Comparison of ENCODE assay signal across 13 cellular contexts in genomic region chr6:37680668-37681067, GRCh38. TPM values are rescaled to one million over a fixed set of nuclear protein-coding genes. Genes with fewer than 3 reads are reported as not detected.
DNase-seq lines count a peak whose midpoint lies in the region; ATAC-seq, FAIRE-seq and TF ChIP-seq lines count a peak whose summit lies in the region.
"Had no signal": no experiment of that assay in that cellular context is flagged by ENCODE, and none has a peak within 500 bp of the region (broad histone marks: within the 10 kb centered on the region; RNA-seq: fewer than 3 reads in every experiment).

No MANE protein-coding gene starts in this region.

- 85 to 100% (median 90%) methylated on average over 2 to 12 of the region's 12 CpGs for WGBS in adrenal gland, 4 donors

- no peak overlapping the region for H3K4me3 Mint-ChIP-seq in stimulated activated memory B cell treated with anti-CD40 and anti-IgM and Interleukin-4, amounts not matched to agents 10 μg/mL and 1 μg/mL and 100 μg/mL, for 72 hours
- no peak overlapping the region for H3K4me3 Mint-ChIP-seq in activated T-cell treated with anti-CD3 and anti-CD28 coated beads, Interleukin-2, amount 50 U/mL, for 72 hours

- no peaks in the 10 kb centered on the region for H3K27me3 ChIP-seq in adrenal gland

- no peak for ATAC-seq in stimulated activated memory B cell treated with anti-CD40 and anti-IgM and Interleukin-4, amounts not matched to agents 10 μg/mL and 1 μg/mL and 100 μg/mL, for 72 hours
- no peak for ATAC-seq in activated T-cell treated with anti-CD3 and anti-CD28 coated beads, Interleukin-2, amount 50 U/mL, for 72 hours (replicated peaks in 1 of 2)
- no peak for ATAC-seq in left lobe of liver
- ATAC-seq: Panc1 had no signal

- no peak for FAIRE-seq in frontal cortex (lab: Jason Lieb, UNC)
- FAIRE-seq: islet of Langerhans had no signal

- no peaks in the 10 kb centered on the region for H3K9me3 Mint-ChIP-seq in stimulated activated memory B cell treated with anti-CD40 and anti-IgM and Interleukin-4, amounts not matched to agents 10 μg/mL and 1 μg/mL and 100 μg/mL, for 72 hours
- H3K9me3 Mint-ChIP-seq in activated T-cell treated with anti-CD3 and anti-CD28 coated beads, Interleukin-2, amount 50 U/mL, for 72 hours, result no peaks in the 10 kb centered on the region

- H3K4me1 Mint-ChIP-seq in stimulated activated memory B cell treated with anti-CD40 and anti-IgM and Interleukin-4, amounts not matched to agents 10 μg/mL and 1 μg/mL and 100 μg/mL, for 72 hours, result peaks cover 60% of the 10 kb centered on the region
- no peaks in the 10 kb centered on the region for H3K4me1 Mint-ChIP-seq in activated T-cell treated with anti-CD3 and anti-CD28 coated beads, Interleukin-2, amount 50 U/mL, for 72 hours (ENCODE audit: low read depth)

- H3K27me3 Mint-ChIP-seq in stimulated activated memory B cell treated with anti-CD40 and anti-IgM and Interleukin-4, amounts not matched to agents 10 μg/mL and 1 μg/mL and 100 μg/mL, for 72 hours, result no peaks in the 10 kb centered on the region
- H3K27me3 Mint-ChIP-seq in activated T-cell treated with anti-CD3 and anti-CD28 coated beads, Interleukin-2, amount 50 U/mL, for 72 hours (ENCODE audit: low read depth), result no peaks in the 10 kb centered on the region

- no peaks in the 10 kb centered on the region for H3K36me3 Mint-ChIP-seq in stimulated activated memory B cell treated with anti-CD40 and anti-IgM and Interleukin-4, amounts not matched to agents 10 μg/mL and 1 μg/mL and 100 μg/mL, for 72 hours
- no peaks in the 10 kb centered on the region for H3K36me3 Mint-ChIP-seq in activated T-cell treated with anti-CD3 and anti-CD28 coated beads, Interleukin-2, amount 50 U/mL, for 72 hours (ENCODE audit: insufficient read depth in 2 of 2)

- H3K27ac Mint-ChIP-seq in stimulated activated memory B cell treated with anti-CD40 and anti-IgM and Interleukin-4, amounts not matched to agents 10 μg/mL and 1 μg/mL and 100 μg/mL, for 72 hours, result peak overlapping the region; percentile 90
- H3K27ac Mint-ChIP-seq in activated T-cell treated with anti-CD3 and anti-CD28 coated beads, Interleukin-2, amount 50 U/mL, for 72 hours, result no peak overlapping the region

- no peaks in the 10 kb centered on the region for H3K36me3 ChIP-seq in adrenal gland (replicated peaks in 1 of 2)
- H3K36me3 ChIP-seq: brain microvascular endothelial cell had no signal

- TF ChIP-seq POLR2A in adrenal gland (IDR thresholded peaks at IDR 0.05), result no peak

- DNase-seq in GM03348 (ENCODE audit: low spot score) (peak; percentile 23), NCI-H446 treated with DMSO at 0.1 percent for 48 hours (lab: John Stamatoyannopoulos, UW) (peak; percentile 96), frontal cortex (ENCODE audit: low spot score in 2 of 2) (peak; percentile 57 to 70), adrenal gland (no peak), DMS79 treated with DMSO at 0.1 percent for 48 hours (lab: John Stamatoyannopoulos, UW) (no peak), left lobe of liver (ENCODE audit: low spot score) (no peak)
- no peak for DNase-seq in activated T-cell treated with anti-CD3 and anti-CD28 coated beads, Interleukin-2, amount 50 U/mL, for 72 hours
- DNase-seq: brain microvascular endothelial cell; stimulated activated CD4-positive, alpha-beta T cell treated with anti-CD3 and anti-CD28 coated beads, Interleukin-2, amount 100 ng/mL, for 48 hours had no signal

- peaks cover 0 to 11% of the 10 kb centered on the region in 2 donors for H3K4me1 ChIP-seq in adrenal gland (replicated peaks in 1 of 2)

- no peak overlapping the region for H3K4me3 ChIP-seq in adrenal gland

- intact Hi-C loops in adrenal gland (cut with DNase I), result no loop called here

- H3K27ac ChIP-seq in adrenal gland, result no peak overlapping the region
- H3K27ac ChIP-seq: brain microvascular endothelial cell had no signal

- TF ChIP-seq CTCF in adrenal gland (IDR thresholded peaks at IDR 0.05), result no peak

- H3K9me3 ChIP-seq in adrenal gland (replicated peaks in 1 of 3), result no peaks in the 10 kb centered on the region

RNA-seq across cellular contexts. Expression of gene MDGA1, which starts 17.0 kb away (rescaled TPM):
- 42.8 TPM for total RNA-seq in frontal cortex
- total RNA-seq in adrenal gland, result 10 to 100 TPM in 2 of 8 donors, 1 to 10 TPM in 6; 1.5 to 12.6 (median 6.0) TPM
- 10 to 100 TPM in 1 of 3 donors, 1 to 10 TPM in 2; 3.4 to 14.4 (median 8.0) TPM for polyA plus RNA-seq in adrenal gland
- total RNA-seq in activated T-cell treated with anti-CD3 and anti-CD28 coated beads, Interleukin-2, amount 50 U/mL, for 72 hours, result 10 to 100 TPM in 1 of 2 donors, under 1 TPM in 1; 0.07 to 11.5 TPM
- 0.40 TPM for total RNA-seq in left lobe of liver
- total RNA-seq: MCF 10A had no signal

Comparison
In these comparisons a context has a peak if more than half of its experiments do, and no peak if none do; other contexts are left out.
1. DNase-seq: peak in GM03348 (single experiment), NCI-H446 treated with DMSO at 0.1 percent for 48 hours (single experiment) and frontal cortex (2 of 2); none in adrenal gland (0 of 7), DMS79 treated with DMSO at 0.1 percent for 48 hours (single experiment), activated T-cell treated with anti-CD3 and anti-CD28 coated beads, Interleukin-2, amount 50 U/mL, for 72 hours (0 of 2) and left lobe of liver (single experiment).